ENCODE assay signal across 8 cellular contexts in the genomic region with DNA sequence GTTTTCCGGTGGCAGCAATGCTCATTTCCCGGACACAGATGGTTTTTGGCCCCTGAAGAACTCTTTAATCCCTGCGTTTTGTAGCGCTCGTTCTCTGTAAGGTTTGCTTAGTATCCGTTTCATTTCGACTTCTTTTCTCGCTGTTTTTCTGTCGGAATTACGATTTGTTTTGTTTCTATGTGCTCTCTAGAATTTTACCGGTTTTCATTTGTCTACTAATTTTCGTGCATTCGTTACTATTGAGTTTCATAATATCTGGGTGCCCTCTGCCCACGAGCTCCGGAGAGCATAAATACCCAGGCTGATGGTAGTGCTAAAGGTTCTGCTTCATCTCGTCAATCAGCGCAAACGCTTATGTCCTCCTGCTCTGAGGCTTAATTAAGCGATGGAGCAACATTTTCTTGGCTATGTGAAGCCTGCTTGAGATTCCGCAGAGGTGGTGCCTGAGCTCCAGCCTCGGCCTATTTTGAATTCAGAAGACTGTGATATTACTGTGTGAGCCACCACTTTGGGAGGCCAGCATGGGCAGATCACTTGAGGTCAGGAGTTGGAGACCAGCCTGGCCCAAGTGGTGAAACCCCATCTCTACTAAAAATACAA. TPM values are rescaled to one million over a fixed set of nuclear protein-coding genes. Genes with fewer than 3 reads are reported as not detected.
DNase-seq lines count a peak whose midpoint lies in the region; ATAC-seq and TF ChIP-seq lines count a peak whose summit lies in the region.

No MANE protein-coding gene starts in this region.

- H3K4me1 ChIP-seq in subcutaneous abdominal adipose tissue (ENCODE audit: control insufficient read depth in 5 of 5, insufficient read depth in 5 of 5, low read length in 5 of 5), result peaks cover 2 to 41% (median 22%) of the 10 kb centered on the region in 5 donors

- no peaks in the 10 kb centered on the region for H3K27me3 ChIP-seq in subcutaneous abdominal adipose tissue (ENCODE audit: control insufficient read depth in 5 of 5, insufficient read depth in 4 of 5, low read length in 5 of 5)

- CTCF ChIA-PET in activated CD8-positive, alpha-beta T cell treated with anti-CD3 and anti-CD28 coated beads for 36 hours (lab: Charles Lee), result interaction anchor here (0.7 to 9.6 kb wide), 12 partner anchors 12 to 488 kb away, joined by 3 to 132 read pairs (median 6); a partner anchor contains a TSS

- peaks cover 7% of the 10 kb centered on the region for H3K36me3 Mint-ChIP-seq in activated CD8-positive, alpha-beta T cell treated with anti-CD3 and anti-CD28 coated beads for 36 hours (ENCODE audit: low read depth)
- peaks cover 9% of the 10 kb centered on the region for H3K36me3 Mint-ChIP-seq in glutamatergic neuron (ENCODE audit: unreplicated experiment)

- peak overlapping the region; percentile 99 for H3K27ac Mint-ChIP-seq in activated CD8-positive, alpha-beta T cell treated with anti-CD3 and anti-CD28 coated beads for 36 hours
- H3K27ac Mint-ChIP-seq in glutamatergic neuron (ENCODE audit: unreplicated experiment), result peak overlapping the region; percentile 6

- POLR2A ChIA-PET in activated CD8-positive, alpha-beta T cell treated with anti-CD3 and anti-CD28 coated beads for 36 hours (lab: Charles Lee), result interaction anchor here (0.9 to 10.2 kb wide), 9 partner anchors 13 to 70 kb away, joined by 3 to 169 read pairs (median 7); no protein-coding TSS in a partner anchor

- DNase-seq in NOMO-1 treated with dmso at 0.1 percent for 144 hours (lab: John Stamatoyannopoulos, UW; ENCODE audit: unreplicated experiment) (peak; percentile 24), NOMO-1 (lab: John Stamatoyannopoulos, UW; ENCODE audit: unreplicated experiment in 2 of 2) (no peak), glutamatergic neuron (no peak), iPS-NIHi11 (ENCODE audit: low spot score) (no peak), NCI-H187 treated with DMSO at 0.1 percent for 48 hours (lab: John Stamatoyannopoulos, UW) (no peak)
- DNase-seq in activated CD8-positive, alpha-beta T cell treated with anti-CD3 and anti-CD28 coated beads for 36 hours, result no peak

- H3K36me3 ChIP-seq in subcutaneous abdominal adipose tissue (ENCODE audit: control insufficient read depth in 5 of 5, insufficient read depth in 5 of 5, low read length in 5 of 5), result no peaks in the 10 kb centered on the region

- H3K4me1 Mint-ChIP-seq in activated CD8-positive, alpha-beta T cell treated with anti-CD3 and anti-CD28 coated beads for 36 hours (ENCODE audit: low read depth), result peaks cover 19% of the 10 kb centered on the region
- H3K4me1 Mint-ChIP-seq in glutamatergic neuron (ENCODE audit: low read depth, unreplicated experiment), result peaks cover 7% of the 10 kb centered on the region

- intact Hi-C loops in activated CD8-positive, alpha-beta T cell treated with anti-CD3 and anti-CD28 coated beads for 36 hours (cut with micrococcal nuclease), result loop anchor here (1.0 to 10.0 kb wide), 4 partner anchors 13 to 490 kb away; a partner anchor contains a TSS

- H3K9ac ChIP-seq in subcutaneous abdominal adipose tissue (ENCODE audit: low read length in 5 of 5), result peak overlapping the region in 4 of 5 donors; percentile 46 to 88 (median 82)

- H3K27me3 Mint-ChIP-seq in activated CD8-positive, alpha-beta T cell treated with anti-CD3 and anti-CD28 coated beads for 36 hours, result peaks cover 1% of the 10 kb centered on the region
- peaks cover 35% of the 10 kb centered on the region for H3K27me3 Mint-ChIP-seq in glutamatergic neuron (ENCODE audit: unreplicated experiment)

- no peaks in the 10 kb centered on the region for H3K9me3 ChIP-seq in subcutaneous abdominal adipose tissue (ENCODE audit: control insufficient read depth in 5 of 5, low read length in 5 of 5)

- ATAC-seq in activated CD8-positive, alpha-beta T cell treated with anti-CD3 and anti-CD28 coated beads for 36 hours, result no peak
- ATAC-seq in HG02973 (IDR thresholded peaks at IDR 0.05; ENCODE audit: unreplicated experiment), result no peak

- H3K9me3 Mint-ChIP-seq in activated CD8-positive, alpha-beta T cell treated with anti-CD3 and anti-CD28 coated beads for 36 hours, result no peaks in the 10 kb centered on the region
- peaks cover 17% of the 10 kb centered on the region for H3K9me3 Mint-ChIP-seq in glutamatergic neuron (ENCODE audit: unreplicated experiment)

- peak overlapping the region; percentile 99 for H3K27ac ChIP-seq in subcutaneous abdominal adipose tissue (ENCODE audit: low read depth, low read length)

- TF ChIP-seq CTCF in activated CD8-positive, alpha-beta T cell treated with anti-CD3 and anti-CD28 coated beads for 36 hours (IDR thresholded peaks at IDR 0.05), result peak; percentile 61
- TF ChIP-seq CTCF in glutamatergic neuron (IDR thresholded peaks at IDR 0.05; ENCODE audit: partially characterized antibody, unreplicated experiment), result peak; percentile 60

- H3K4me3 ChIP-seq in subcutaneous abdominal adipose tissue (ENCODE audit: low read depth in 1 of 5, low read length in 5 of 5), result peak overlapping the region; percentile 77 to 93 (median 85)

- peak overlapping the region; percentile 90 for H3K4me3 Mint-ChIP-seq in activated CD8-positive, alpha-beta T cell treated with anti-CD3 and anti-CD28 coated beads for 36 hours
- H3K4me3 Mint-ChIP-seq in glutamatergic neuron (ENCODE audit: unreplicated experiment), result peak overlapping the region; percentile 72

RNA-seq across cellular contexts. Expression of a gene that starts 44.9 kb away (rescaled TPM):
- 10 to 100 TPM in 1 of 2 experiments, 1 to 10 TPM in 1; 8.0 to 10.4 TPM for total RNA-seq in activated CD8-positive, alpha-beta T cell treated with anti-CD3 and anti-CD28 coated beads for 36 hours
- total RNA-seq in glutamatergic neuron (ENCODE audit: unreplicated experiment), result 1.6 TPM
